ENCODE assay signal across 9 cellular contexts in genomic region chr6:81751388-81752083, GRCh38. TPM values are rescaled to one million over a fixed set of nuclear protein-coding genes. Genes with fewer than 3 reads are reported as not detected.
DNase-seq lines count a peak whose midpoint lies in the region; ATAC-seq, FAIRE-seq and TF ChIP-seq lines count a peak whose summit lies in the region.
"Had no signal": no experiment of that assay in that cellular context is flagged by ENCODE, and none has a peak within 500 bp of the region (broad histone marks: within the 10 kb centered on the region; RNA-seq: fewer than 3 reads in every experiment).

No MANE protein-coding gene starts in this region.

- H2AFZ ChIP-seq in astrocyte (ENCODE audit: low read depth, low read length) (peak overlapping the region; percentile 81), hepatocyte (peak overlapping the region; percentile 73)

- H3K79me2 ChIP-seq in astrocyte (ENCODE audit: insufficient read depth, low read length), result peaks cover 40% of the 10 kb centered on the region
- H3K79me2 ChIP-seq in hepatocyte, result peaks cover 55% of the 10 kb centered on the region

- peak overlapping the region; percentile 97 for H3K4me3 Mint-ChIP-seq in astrocyte (ENCODE audit: unreplicated experiment)

- peaks cover 16% of the 10 kb centered on the region for H3K36me3 Mint-ChIP-seq in astrocyte (ENCODE audit: low read depth, unreplicated experiment)

- no peak for ATAC-seq in GM18520 (IDR thresholded peaks at IDR 0.05; ENCODE audit: unreplicated experiment)

- H3K4me3 ChIP-seq in astrocyte (ENCODE audit: insufficient read depth, low read depth, low read length) (peak overlapping the region; percentile 89), hepatocyte (peak overlapping the region; percentile 63), retinal pigment epithelial cell (ENCODE audit: low read length) (peak overlapping the region; percentile 95)

- no peak for TF ChIP-seq CTCF in astrocyte (IDR thresholded peaks at IDR 0.05; ENCODE audit: insufficient read depth, low read depth, low read length)
- TF ChIP-seq CTCF in hepatocyte (IDR thresholded peaks at IDR 0.05; ENCODE audit: poor library complexity), result no peak
- peak; percentile 1 for TF ChIP-seq CTCF in retinal pigment epithelial cell (conservative IDR thresholded peaks at IDR 0.05; ENCODE audit: low read depth, low read length)

- H3K9me3 ChIP-seq in astrocyte (ENCODE audit: insufficient read depth, low read depth, low read length) (no peaks in the 10 kb centered on the region), hepatocyte (ENCODE audit: low read depth) (no peaks in the 10 kb centered on the region)

- H3K4me2 ChIP-seq in astrocyte (ENCODE audit: low read length) (peak overlapping the region; percentile 98), hepatocyte (peak overlapping the region; percentile 93)

- H3K27ac Mint-ChIP-seq in astrocyte (ENCODE audit: unreplicated experiment), result peak overlapping the region; percentile 64

- peak overlapping the region; percentile 92 for H3K9ac ChIP-seq in astrocyte (ENCODE audit: low read length)

- peak; percentile 36 to 58 for DNase-seq in SHP77 (lab: John Stamatoyannopoulos, UW)
- no peak for DNase-seq in SHP77 treated with DMSO at 0.1 percent for 48 hours (lab: John Stamatoyannopoulos, UW)
- DNase-seq in SK-N-DZ (ENCODE audit: low spot score), result peak; percentile 38
- peak; percentile 29 for DNase-seq in astrocyte (ENCODE audit: low read depth)
- DNase-seq in hepatocyte (ENCODE audit: low spot score), result peak; percentile 63
- no peak for DNase-seq in retinal pigment epithelial cell (ENCODE audit: low read depth)
- no peak for DNase-seq in AML-193 (lab: John Stamatoyannopoulos, UW)

- H3K36me3 ChIP-seq in astrocyte (ENCODE audit: insufficient read depth, low read length) (peaks cover 4% of the 10 kb centered on the region), hepatocyte (replicated peaks; ENCODE audit: insufficient read depth, low read depth) (peaks cover 5% of the 10 kb centered on the region)

- no peak for FAIRE-seq in astrocyte (lab: Jason Lieb, UNC)
- FAIRE-seq: G401.6 had no signal

- H3K4me1 ChIP-seq in astrocyte (ENCODE audit: insufficient read depth, low read length) (peaks cover 15% of the 10 kb centered on the region), hepatocyte (ENCODE audit: insufficient read depth) (peaks cover 19% of the 10 kb centered on the region)

- H3K9me2 ChIP-seq in hepatocyte (replicated peaks; ENCODE audit: insufficient read depth), result no peaks in the 10 kb centered on the region

- H3K27ac ChIP-seq in astrocyte (ENCODE audit: low read depth, low read length), result peak overlapping the region; percentile 96
- H3K27ac ChIP-seq in hepatocyte, result peak overlapping the region; percentile 99

- H4K20me1 ChIP-seq in astrocyte (ENCODE audit: insufficient read depth, low read length) (peaks cover 37% of the 10 kb centered on the region), hepatocyte (ENCODE audit: insufficient read depth, poor library complexity, severe bottlenecking) (peaks cover 48% of the 10 kb centered on the region)

- H3K4me1 Mint-ChIP-seq in astrocyte (ENCODE audit: low read depth, unreplicated experiment), result peaks cover 10% of the 10 kb centered on the region

- no peaks in the 10 kb centered on the region for H3K9me3 Mint-ChIP-seq in astrocyte (ENCODE audit: unreplicated experiment)

- H3K27me3 Mint-ChIP-seq in astrocyte (ENCODE audit: low read depth, unreplicated experiment), result no peaks in the 10 kb centered on the region

- no peaks in the 10 kb centered on the region for H3K27me3 ChIP-seq in astrocyte (ENCODE audit: insufficient read depth, low read length)
- no peaks in the 10 kb centered on the region for H3K27me3 ChIP-seq in hepatocyte

- 8% methylated on average over 65 of the region's 65 CpGs for WGBS in hepatocyte (ENCODE audit: low lambda C conversion rate, missing lambda C conversion rate)

RNA-seq across cellular contexts. Expression of gene TENT5A, which starts 0.9 kb away (rescaled TPM):
- 1.1 and 2.2 TPM in 2 replicates for polyA plus RNA-seq in SK-N-DZ (2014; cell fraction: cytosol; rRNA removed)
- 2.0 and 2.9 TPM in 2 replicates for polyA plus RNA-seq in SK-N-DZ (2014; cell fraction: nucleus; rRNA removed)
- 17.8 and 19.7 TPM in 2 replicates for total RNA-seq in astrocyte
- total RNA-seq in hepatocyte, result 87.4 and 101 TPM in 2 replicates
- polyA plus RNA-seq in hepatocyte, result 79.6 and 90.7 TPM in 2 replicates

Comparison
In these comparisons a context has a peak if more than half of its experiments do, and no peak if none do; other contexts are left out.
1. DNase-seq: peak in SHP77 (2 of 2), SK-N-DZ (single experiment), astrocyte (single experiment) and hepatocyte (single experiment); none in SHP77 treated with DMSO at 0.1 percent for 48 hours (single experiment), retinal pigment epithelial cell (single experiment) and AML-193 (0 of 2).
2. Peak in every context shown above with its lines, with median percentiles within 50 percentile points of each other: H3K4me3 ChIP-seq.